1 cellular context compared by ENCODE assay signal in the genomic region with DNA sequence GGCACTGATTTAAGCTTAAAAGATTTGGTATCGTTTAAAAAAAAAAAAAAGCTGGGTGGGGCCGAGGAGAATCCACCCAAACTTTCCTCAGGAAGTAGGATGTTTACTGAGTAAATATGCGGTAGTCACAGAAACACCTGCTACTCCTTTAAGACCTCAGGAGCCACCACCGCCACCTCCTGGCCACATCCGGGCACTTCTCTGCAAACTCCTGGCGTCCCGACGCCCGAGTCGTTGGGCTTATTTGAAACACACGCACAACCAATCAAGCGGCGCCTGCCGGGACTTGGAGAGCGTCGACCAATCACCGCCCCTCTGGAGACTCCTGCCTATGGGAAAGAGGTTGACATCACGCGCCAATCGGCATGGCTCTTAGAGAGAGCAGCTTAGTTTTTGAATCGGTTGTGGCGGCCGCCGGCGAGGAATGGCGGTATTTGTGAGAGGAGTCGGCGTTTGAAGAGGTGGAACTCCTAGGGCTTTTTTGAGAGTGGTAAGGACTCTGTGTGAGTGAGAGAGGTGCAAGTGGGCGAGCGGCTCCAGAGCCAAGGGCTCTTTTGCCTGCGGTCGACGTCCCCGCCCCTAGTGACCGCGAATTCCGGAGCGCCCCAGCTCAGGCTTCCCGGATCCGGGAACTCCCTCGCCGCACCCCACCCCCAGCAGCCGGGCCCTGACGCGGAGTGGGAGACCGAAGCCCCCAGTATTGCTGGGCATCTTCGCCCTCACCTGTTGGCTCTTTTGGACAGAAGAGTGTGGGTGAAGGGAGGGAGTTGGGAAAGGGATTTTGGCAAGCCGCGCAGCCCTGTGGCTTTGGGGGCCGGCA.
TF ChIP-seq lines count a peak whose summit lies in the region.

A gene with protein sequence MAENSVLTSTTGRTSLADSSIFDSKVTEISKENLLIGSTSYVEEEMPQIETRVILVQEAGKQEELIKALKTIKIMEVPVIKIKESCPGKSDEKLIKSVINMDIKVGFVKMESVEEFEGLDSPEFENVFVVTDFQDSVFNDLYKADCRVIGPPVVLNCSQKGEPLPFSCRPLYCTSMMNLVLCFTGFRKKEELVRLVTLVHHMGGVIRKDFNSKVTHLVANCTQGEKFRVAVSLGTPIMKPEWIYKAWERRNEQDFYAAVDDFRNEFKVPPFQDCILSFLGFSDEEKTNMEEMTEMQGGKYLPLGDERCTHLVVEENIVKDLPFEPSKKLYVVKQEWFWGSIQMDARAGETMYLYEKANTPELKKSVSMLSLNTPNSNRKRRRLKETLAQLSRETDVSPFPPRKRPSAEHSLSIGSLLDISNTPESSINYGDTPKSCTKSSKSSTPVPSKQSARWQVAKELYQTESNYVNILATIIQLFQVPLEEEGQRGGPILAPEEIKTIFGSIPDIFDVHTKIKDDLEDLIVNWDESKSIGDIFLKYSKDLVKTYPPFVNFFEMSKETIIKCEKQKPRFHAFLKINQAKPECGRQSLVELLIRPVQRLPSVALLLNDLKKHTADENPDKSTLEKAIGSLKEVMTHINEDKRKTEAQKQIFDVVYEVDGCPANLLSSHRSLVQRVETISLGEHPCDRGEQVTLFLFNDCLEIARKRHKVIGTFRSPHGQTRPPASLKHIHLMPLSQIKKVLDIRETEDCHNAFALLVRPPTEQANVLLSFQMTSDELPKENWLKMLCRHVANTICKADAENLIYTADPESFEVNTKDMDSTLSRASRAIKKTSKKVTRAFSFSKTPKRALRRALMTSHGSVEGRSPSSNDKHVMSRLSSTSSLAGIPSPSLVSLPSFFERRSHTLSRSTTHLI (plus strand): TSS at position 359 of the 820 bp plus-strand sequence. CDS start 3,805 bp downstream, outside the sequence.

TF ChIP-seq in HepG2, 621 proteins besides CTCF, POLR2A, EP300 and RAD21 (continued from another document and continues in another):
- no peak for TF ChIP-seq PITX1 (CRISPR knock-in tag; IDR thresholded peaks at IDR 0.05)
- TF ChIP-seq, protein P1, sequence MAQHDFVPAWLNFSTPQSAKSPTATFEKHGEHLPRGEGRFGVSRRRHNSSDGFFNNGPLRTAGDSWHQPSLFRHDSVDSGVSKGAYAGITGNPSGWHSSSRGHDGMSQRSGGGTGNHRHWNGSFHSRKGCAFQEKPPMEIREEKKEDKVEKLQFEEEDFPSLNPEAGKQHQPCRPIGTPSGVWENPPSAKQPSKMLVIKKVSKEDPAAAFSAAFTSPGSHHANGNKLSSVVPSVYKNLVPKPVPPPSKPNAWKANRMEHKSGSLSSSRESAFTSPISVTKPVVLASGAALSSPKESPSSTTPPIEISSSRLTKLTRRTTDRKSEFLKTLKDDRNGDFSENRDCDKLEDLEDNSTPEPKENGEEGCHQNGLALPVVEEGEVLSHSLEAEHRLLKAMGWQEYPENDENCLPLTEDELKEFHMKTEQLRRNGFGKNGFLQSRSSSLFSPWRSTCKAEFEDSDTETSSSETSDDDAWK (CRISPR knock-in tag; IDR thresholded peaks at IDR 0.05), result no peak
- no peak for TF ChIP-seq JDP2 (CRISPR knock-in tag; IDR thresholded peaks at IDR 0.05; ENCODE audit: borderline replicate concordance)
- TF ChIP-seq GATA4 (IDR thresholded peaks at IDR 0.05; ENCODE audit: borderline replicate concordance, low read depth), result no peak
- TF ChIP-seq, protein P2, sequence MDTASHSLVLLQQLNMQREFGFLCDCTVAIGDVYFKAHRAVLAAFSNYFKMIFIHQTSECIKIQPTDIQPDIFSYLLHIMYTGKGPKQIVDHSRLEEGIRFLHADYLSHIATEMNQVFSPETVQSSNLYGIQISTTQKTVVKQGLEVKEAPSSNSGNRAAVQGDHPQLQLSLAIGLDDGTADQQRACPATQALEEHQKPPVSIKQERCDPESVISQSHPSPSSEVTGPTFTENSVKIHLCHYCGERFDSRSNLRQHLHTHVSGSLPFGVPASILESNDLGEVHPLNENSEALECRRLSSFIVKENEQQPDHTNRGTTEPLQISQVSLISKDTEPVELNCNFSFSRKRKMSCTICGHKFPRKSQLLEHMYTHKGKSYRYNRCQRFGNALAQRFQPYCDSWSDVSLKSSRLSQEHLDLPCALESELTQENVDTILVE (CRISPR knock-in tag; IDR thresholded peaks at IDR 0.05), result no peak
- TF ChIP-seq ZFP41 (CRISPR knock-in tag; IDR thresholded peaks at IDR 0.05; ENCODE audit: borderline replicate concordance), result no peak
- no peak for TF ChIP-seq AGO1 (IDR thresholded peaks at IDR 0.05; ENCODE audit: low read depth, low read length, poor library complexity, severe bottlenecking)
- TF ChIP-seq, protein P3, sequence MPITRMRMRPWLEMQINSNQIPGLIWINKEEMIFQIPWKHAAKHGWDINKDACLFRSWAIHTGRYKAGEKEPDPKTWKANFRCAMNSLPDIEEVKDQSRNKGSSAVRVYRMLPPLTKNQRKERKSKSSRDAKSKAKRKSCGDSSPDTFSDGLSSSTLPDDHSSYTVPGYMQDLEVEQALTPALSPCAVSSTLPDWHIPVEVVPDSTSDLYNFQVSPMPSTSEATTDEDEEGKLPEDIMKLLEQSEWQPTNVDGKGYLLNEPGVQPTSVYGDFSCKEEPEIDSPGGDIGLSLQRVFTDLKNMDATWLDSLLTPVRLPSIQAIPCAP (CRISPR knock-in tag; IDR thresholded peaks at IDR 0.05; ENCODE audit: low read depth), result no peak
- TF ChIP-seq, protein P4, sequence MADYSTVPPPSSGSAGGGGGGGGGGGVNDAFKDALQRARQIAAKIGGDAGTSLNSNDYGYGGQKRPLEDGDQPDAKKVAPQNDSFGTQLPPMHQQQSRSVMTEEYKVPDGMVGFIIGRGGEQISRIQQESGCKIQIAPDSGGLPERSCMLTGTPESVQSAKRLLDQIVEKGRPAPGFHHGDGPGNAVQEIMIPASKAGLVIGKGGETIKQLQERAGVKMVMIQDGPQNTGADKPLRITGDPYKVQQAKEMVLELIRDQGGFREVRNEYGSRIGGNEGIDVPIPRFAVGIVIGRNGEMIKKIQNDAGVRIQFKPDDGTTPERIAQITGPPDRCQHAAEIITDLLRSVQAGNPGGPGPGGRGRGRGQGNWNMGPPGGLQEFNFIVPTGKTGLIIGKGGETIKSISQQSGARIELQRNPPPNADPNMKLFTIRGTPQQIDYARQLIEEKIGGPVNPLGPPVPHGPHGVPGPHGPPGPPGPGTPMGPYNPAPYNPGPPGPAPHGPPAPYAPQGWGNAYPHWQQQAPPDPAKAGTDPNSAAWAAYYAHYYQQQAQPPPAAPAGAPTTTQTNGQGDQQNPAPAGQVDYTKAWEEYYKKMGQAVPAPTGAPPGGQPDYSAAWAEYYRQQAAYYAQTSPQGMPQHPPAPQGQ (CRISPR knock-in tag; IDR thresholded peaks at IDR 0.05; ENCODE audit: borderline replicate concordance), result no peak
- TF ChIP-seq SATB2 (CRISPR knock-in tag; IDR thresholded peaks at IDR 0.05), result no peak
- TF ChIP-seq, protein P5, sequence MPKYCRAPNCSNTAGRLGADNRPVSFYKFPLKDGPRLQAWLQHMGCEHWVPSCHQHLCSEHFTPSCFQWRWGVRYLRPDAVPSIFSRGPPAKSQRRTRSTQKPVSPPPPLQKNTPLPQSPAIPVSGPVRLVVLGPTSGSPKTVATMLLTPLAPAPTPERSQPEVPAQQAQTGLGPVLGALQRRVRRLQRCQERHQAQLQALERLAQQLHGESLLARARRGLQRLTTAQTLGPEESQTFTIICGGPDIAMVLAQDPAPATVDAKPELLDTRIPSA (CRISPR knock-in tag; IDR thresholded peaks at IDR 0.05; ENCODE audit: borderline replicate concordance), result no peak
- peak; percentile 43; the same call in 1 of the 2 replicates for TF ChIP-seq ZNF564 (CRISPR knock-in tag; IDR thresholded peaks at IDR 0.05)
- TF ChIP-seq KAT7 (CRISPR knock-in tag; IDR thresholded peaks at IDR 0.05; ENCODE audit: borderline replicate concordance), result 0 out of 2 replicates have a peak, but pooled peaks have one; percentile 51
- TF ChIP-seq, protein P6, sequence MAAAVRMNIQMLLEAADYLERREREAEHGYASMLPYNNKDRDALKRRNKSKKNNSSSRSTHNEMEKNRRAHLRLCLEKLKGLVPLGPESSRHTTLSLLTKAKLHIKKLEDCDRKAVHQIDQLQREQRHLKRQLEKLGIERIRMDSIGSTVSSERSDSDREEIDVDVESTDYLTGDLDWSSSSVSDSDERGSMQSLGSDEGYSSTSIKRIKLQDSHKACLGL (CRISPR knock-in tag; IDR thresholded peaks at IDR 0.05), result peak; percentile 52; the same call in 1 of the 2 replicates
- TF ChIP-seq, protein P7, sequence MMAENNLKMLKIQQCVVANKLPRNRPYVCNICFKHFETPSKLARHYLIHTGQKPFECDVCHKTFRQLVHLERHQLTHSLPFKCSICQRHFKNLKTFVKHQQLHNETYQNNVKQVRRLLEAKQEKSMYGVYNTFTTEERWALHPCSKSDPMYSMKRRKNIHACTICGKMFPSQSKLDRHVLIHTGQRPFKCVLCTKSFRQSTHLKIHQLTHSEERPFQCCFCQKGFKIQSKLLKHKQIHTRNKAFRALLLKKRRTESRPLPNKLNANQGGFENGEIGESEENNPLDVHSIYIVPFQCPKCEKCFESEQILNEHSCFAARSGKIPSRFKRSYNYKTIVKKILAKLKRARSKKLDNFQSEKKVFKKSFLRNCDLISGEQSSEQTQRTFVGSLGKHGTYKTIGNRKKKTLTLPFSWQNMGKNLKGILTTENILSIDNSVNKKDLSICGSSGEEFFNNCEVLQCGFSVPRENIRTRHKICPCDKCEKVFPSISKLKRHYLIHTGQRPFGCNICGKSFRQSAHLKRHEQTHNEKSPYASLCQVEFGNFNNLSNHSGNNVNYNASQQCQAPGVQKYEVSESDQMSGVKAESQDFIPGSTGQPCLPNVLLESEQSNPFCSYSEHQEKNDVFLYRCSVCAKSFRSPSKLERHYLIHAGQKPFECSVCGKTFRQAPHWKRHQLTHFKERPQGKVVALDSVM (CRISPR knock-in tag; IDR thresholded peaks at IDR 0.05), result no peak
- TF ChIP-seq FOXO1 (CRISPR knock-in tag; IDR thresholded peaks at IDR 0.05), result no peak; the same call in 1 of the 2 replicates
- TF ChIP-seq, protein P8, sequence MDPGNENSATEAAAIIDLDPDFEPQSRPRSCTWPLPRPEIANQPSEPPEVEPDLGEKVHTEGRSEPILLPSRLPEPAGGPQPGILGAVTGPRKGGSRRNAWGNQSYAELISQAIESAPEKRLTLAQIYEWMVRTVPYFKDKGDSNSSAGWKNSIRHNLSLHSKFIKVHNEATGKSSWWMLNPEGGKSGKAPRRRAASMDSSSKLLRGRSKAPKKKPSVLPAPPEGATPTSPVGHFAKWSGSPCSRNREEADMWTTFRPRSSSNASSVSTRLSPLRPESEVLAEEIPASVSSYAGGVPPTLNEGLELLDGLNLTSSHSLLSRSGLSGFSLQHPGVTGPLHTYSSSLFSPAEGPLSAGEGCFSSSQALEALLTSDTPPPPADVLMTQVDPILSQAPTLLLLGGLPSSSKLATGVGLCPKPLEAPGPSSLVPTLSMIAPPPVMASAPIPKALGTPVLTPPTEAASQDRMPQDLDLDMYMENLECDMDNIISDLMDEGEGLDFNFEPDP (CRISPR knock-in tag; conservative IDR thresholded peaks at IDR 0.05), result no peak
- TF ChIP-seq GFI1 (CRISPR knock-in tag; IDR thresholded peaks at IDR 0.05; ENCODE audit: borderline replicate concordance), result no peak; the same call in 1 of the 2 replicates
- TF ChIP-seq MAFK (conservative IDR thresholded peaks at IDR 0.05 in 1 of 2, IDR thresholded peaks at IDR 0.05 in 1 of 2; ENCODE audit: low read length in 2 of 2), result no peak
- TF ChIP-seq HOXA7 (CRISPR knock-in tag; IDR thresholded peaks at IDR 0.05), result no peak
- TF ChIP-seq PAF1 (CRISPR knock-in tag; IDR thresholded peaks at IDR 0.05), result no peak
- TF ChIP-seq RBFOX2 (IDR thresholded peaks at IDR 0.05; ENCODE audit: low read depth, low read length), result peak; percentile 56; the same call in 1 of the 2 replicates
- TF ChIP-seq, protein P9, sequence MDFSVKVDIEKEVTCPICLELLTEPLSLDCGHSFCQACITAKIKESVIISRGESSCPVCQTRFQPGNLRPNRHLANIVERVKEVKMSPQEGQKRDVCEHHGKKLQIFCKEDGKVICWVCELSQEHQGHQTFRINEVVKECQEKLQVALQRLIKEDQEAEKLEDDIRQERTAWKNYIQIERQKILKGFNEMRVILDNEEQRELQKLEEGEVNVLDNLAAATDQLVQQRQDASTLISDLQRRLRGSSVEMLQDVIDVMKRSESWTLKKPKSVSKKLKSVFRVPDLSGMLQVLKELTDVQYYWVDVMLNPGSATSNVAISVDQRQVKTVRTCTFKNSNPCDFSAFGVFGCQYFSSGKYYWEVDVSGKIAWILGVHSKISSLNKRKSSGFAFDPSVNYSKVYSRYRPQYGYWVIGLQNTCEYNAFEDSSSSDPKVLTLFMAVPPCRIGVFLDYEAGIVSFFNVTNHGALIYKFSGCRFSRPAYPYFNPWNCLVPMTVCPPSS (IDR thresholded peaks at IDR 0.05), result no peak
- TF ChIP-seq, protein P10, sequence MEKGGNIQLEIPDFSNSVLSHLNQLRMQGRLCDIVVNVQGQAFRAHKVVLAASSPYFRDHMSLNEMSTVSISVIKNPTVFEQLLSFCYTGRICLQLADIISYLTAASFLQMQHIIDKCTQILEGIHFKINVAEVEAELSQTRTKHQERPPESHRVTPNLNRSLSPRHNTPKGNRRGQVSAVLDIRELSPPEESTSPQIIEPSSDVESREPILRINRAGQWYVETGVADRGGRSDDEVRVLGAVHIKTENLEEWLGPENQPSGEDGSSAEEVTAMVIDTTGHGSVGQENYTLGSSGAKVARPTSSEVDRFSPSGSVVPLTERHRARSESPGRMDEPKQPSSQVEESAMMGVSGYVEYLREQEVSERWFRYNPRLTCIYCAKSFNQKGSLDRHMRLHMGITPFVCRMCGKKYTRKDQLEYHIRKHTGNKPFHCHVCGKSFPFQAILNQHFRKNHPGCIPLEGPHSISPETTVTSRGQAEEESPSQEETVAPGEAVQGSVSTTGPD (CRISPR knock-in tag; IDR thresholded peaks at IDR 0.05), result no peak
- TF ChIP-seq HDAC6 (IDR thresholded peaks at IDR 0.05; ENCODE audit: low read depth, low read length), result no peak
- TF ChIP-seq ZNF382 (CRISPR knock-in tag; IDR thresholded peaks at IDR 0.05; ENCODE audit: borderline replicate concordance), result no peak
- TF ChIP-seq, protein P11, sequence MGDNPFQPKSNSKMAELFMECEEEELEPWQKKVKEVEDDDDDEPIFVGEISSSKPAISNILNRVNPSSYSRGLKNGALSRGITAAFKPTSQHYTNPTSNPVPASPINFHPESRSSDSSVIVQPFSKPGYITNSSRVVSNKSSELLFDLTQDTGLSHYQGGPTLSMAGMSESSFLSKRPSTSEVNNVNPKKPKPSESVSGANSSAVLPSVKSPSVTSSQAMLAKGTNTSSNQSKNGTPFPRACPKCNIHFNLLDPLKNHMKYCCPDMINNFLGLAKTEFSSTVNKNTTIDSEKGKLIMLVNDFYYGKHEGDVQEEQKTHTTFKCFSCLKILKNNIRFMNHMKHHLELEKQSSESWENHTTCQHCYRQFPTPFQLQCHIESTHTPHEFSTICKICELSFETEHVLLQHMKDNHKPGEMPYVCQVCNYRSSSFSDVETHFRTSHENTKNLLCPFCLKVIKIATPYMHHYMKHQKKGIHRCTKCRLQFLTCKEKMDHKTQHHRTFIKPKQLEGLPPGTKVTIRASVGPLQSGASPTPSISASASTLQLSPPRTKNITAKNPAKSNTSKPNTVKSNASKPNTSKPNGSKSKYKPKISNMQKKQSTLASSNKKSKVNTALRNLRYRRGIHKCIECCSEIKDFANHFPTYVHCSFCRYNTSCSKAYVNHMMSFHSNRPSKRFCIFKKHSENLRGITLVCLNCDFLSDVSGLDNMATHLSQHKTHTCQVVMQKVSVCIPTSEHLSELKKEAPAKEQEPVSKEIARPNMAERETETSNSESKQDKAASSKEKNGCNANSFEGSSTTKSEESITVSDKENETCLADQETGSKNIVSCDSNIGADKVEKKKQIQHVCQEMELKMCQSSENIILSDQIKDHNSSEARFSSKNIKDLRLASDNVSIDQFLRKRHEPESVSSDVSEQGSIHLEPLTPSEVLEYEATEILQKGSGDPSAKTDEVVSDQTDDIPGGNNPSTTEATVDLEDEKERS (CRISPR knock-in tag; IDR thresholded peaks at IDR 0.05), result peak; percentile 42; the same call in 1 of the 2 replicates
- no peak for TF ChIP-seq ZNF460 (CRISPR knock-in tag; IDR thresholded peaks at IDR 0.05; ENCODE audit: borderline replicate concordance)
- no peak for TF ChIP-seq ZNF775 (CRISPR knock-in tag; IDR thresholded peaks at IDR 0.05; ENCODE audit: borderline replicate concordance)
- no peak for TF ChIP-seq CBX2 (IDR thresholded peaks at IDR 0.05; ENCODE audit: low read depth, low read length)
- TF ChIP-seq CBX2 (CRISPR knock-in tag; IDR thresholded peaks at IDR 0.05; ENCODE audit: low read depth), result no peak
- peak; percentile 75 for TF ChIP-seq ATF1 (CRISPR knock-in tag; IDR thresholded peaks at IDR 0.05)
- peak; percentile 93 for TF ChIP-seq NFYC (CRISPR knock-in tag; IDR thresholded peaks at IDR 0.05)
- no peak for TF ChIP-seq KDM3A (CRISPR knock-in tag; IDR thresholded peaks at IDR 0.05; ENCODE audit: low read depth)
